30 cellular contexts compared by ENCODE assay signal in genomic region chr3:151218136-151218535, GRCh38. TPM values are rescaled to one million over a fixed set of nuclear protein-coding genes. Genes with fewer than 3 reads are reported as not detected.
"Had no signal": no experiment of that assay in that cellular context is flagged by ENCODE, and none has a peak within 500 bp of the region (broad histone marks: within the 10 kb centered on the region; RNA-seq: fewer than 3 reads in every experiment).

No MANE protein-coding gene starts in this region.

- H3K4me3 ChIP-seq: ovary, prostate gland, right atrium auricular region, thyroid gland had no signal

- H3K36me3 ChIP-seq: ovary, prostate gland, right atrium auricular region, thyroid gland, WERI-Rb-1 had no signal

- H3K27me3 ChIP-seq: ovary, right atrium auricular region, thyroid gland had no signal

- ATAC-seq: activated CD8-positive, alpha-beta T cell treated with anti-CD3 and anti-CD28 coated beads, Interleukin-2, amount 10 ng/mL, durations not matched to agents 7 days and 5 days; natural killer cell had no signal

- H3K4me1 ChIP-seq: prostate gland, thyroid gland had no signal

- H3K27ac ChIP-seq: ovary, prostate gland, right atrium auricular region, thyroid gland, WERI-Rb-1 had no signal

- H3K27ac Mint-ChIP-seq: activated CD4-positive, alpha-beta T cell treated with anti-CD3 and anti-CD28 coated beads, Interleukin-2, amount 10 ng/mL, durations not matched to agents 7 days and 5 days; activated CD8-positive, alpha-beta T cell treated with anti-CD3 and anti-CD28 coated beads, Interleukin-2, amount 10 ng/mL, durations not matched to agents 7 days and 5 days; activated naive CD4-positive, alpha-beta T cell treated with anti-CD3 and anti-CD28 coated beads, Interleukin-2, amount 50 U/mL, for 24 hours; natural killer cell; stimulated activated naive CD8-positive, alpha-beta T cell treated with anti-CD3 and anti-CD28 coated beads, Interleukin-15, Interleukin-2, amounts not matched to agents 100 ng/mL and 50 ng/mL, for 24 hours; T-helper 2 cell treated with Interferon-gamma antibody and Interleukin-4, amounts not matched to agents 5 μg/mL and 100 μg/mL, for 36 hours had no signal

- H3K9me3 Mint-ChIP-seq: activated naive CD4-positive, alpha-beta T cell treated with anti-CD3 and anti-CD28 coated beads, Interleukin-2, amount 50 U/mL, for 24 hours had no signal

- H3K4me1 Mint-ChIP-seq: activated CD4-positive, alpha-beta T cell treated with anti-CD3 and anti-CD28 coated beads, Interleukin-2, amount 10 ng/mL, durations not matched to agents 7 days and 5 days; natural killer cell had no signal

- DNase-seq: activated CD4-positive, alpha-beta T cell treated with anti-CD3 and anti-CD28 coated beads, Interleukin-2, amount 10 ng/mL, durations not matched to agents 7 days and 5 days; activated CD4-positive, CD25-positive, alpha-beta regulatory T cell treated with anti-CD3 and anti-CD28 coated beads, Interleukin-2, amount 50 U/mL, for 72 hours; activated CD8-positive, alpha-beta T cell treated with anti-CD3 and anti-CD28 coated beads, Interleukin-2, amount 10 ng/mL, durations not matched to agents 7 days and 5 days; activated gamma-delta T cell treated with Interleukin-2 at 50 U/mL for 16 hours; activated T-cell treated with anti-CD3 and anti-CD28 coated beads, Interleukin-2, amount 50 U/mL, for 1 hour; anterior cingulate cortex; central memory CD4-positive, alpha-beta T cell; dermis blood vessel endothelial cell; effector CD8-positive, alpha-beta T cell; erythroblast; foreskin fibroblast; immature natural killer cell; left ventricle myocardium superior; midbrain; natural killer cell; ovary; stimulated activated CD4-positive, alpha-beta T cell treated with anti-CD3 and anti-CD28 coated beads, Interleukin-1b, Interleukin-23, amount 100 ng/mL, for 48 hours; substantia nigra; thyroid gland; WERI-Rb-1 had no signal

- H3K27me3 Mint-ChIP-seq: activated CD4-positive, alpha-beta T cell treated with anti-CD3 and anti-CD28 coated beads, Interleukin-2, amount 10 ng/mL, durations not matched to agents 7 days and 5 days; activated naive CD4-positive, alpha-beta T cell treated with anti-CD3 and anti-CD28 coated beads, Interleukin-2, amount 50 U/mL, for 24 hours; brain; stimulated activated naive CD8-positive, alpha-beta T cell treated with anti-CD3 and anti-CD28 coated beads, Interleukin-15, Interleukin-2, amounts not matched to agents 100 ng/mL and 50 ng/mL, for 24 hours had no signal

- H3K4me3 Mint-ChIP-seq: activated CD4-positive, alpha-beta T cell treated with anti-CD3 and anti-CD28 coated beads, Interleukin-2, amount 10 ng/mL, durations not matched to agents 7 days and 5 days; activated CD8-positive, alpha-beta T cell treated with anti-CD3 and anti-CD28 coated beads, Interleukin-2, amount 10 ng/mL, durations not matched to agents 7 days and 5 days; activated naive CD4-positive, alpha-beta T cell treated with anti-CD3 and anti-CD28 coated beads, Interleukin-2, amount 50 U/mL, for 24 hours; brain; immature natural killer cell; natural killer cell; stimulated activated naive CD8-positive, alpha-beta T cell treated with anti-CD3 and anti-CD28 coated beads, Interleukin-15, Interleukin-2, amounts not matched to agents 100 ng/mL and 50 ng/mL, for 24 hours; T-helper 2 cell treated with Interferon-gamma antibody and Interleukin-4, amounts not matched to agents 5 μg/mL and 100 μg/mL, for 36 hours had no signal

- H3K9me3 ChIP-seq: ovary, prostate gland, right atrium auricular region, thyroid gland had no signal

- FAIRE-seq: TTC549, urothelium cell line had no signal

RNA-seq across cellular contexts. Expression of gene GPR171, which starts 15.1 kb away (rescaled TPM):
- total RNA-seq: dermis blood vessel endothelial cell, fibroblast of lung, kidney epithelial cell had no signal
- polyA plus RNA-seq: fibroblast of lung had no signal
